Comparison of ENCODE assay signal across 8 cellular contexts in the genomic region with DNA sequence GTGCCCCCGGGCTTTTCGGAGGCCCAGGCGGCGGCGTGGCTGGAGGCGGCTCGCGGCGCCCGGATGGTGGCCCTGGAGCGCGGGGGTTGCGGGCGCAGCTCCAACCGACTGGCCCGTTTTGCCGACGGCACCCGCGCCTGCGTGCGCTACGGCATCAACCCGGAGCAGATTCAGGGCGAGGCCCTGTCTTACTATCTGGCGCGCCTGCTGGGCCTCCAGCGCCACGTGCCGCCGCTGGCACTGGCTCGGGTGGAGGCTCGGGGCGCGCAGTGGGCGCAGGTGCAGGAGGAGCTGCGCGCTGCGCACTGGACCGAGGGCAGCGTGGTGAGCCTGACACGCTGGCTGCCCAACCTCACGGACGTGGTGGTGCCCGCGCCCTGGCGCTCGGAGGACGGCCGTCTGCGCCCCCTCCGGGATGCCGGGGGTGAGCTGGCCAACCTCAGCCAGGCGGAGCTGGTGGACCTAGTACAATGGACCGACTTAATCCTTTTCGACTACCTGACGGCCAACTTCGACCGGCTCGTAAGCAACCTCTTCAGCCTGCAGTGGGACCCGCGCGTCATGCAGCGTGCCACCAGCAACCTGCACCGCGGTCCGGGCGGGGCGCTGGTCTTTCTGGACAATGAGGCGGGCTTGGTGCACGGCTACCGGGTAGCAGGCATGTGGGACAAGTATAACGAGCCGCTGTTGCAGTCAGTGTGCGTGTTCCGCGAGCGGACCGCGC. TPM values are rescaled to one million over a fixed set of nuclear protein-coding genes. Genes with fewer than 3 reads are reported as not detected.
DNase-seq lines count a peak whose midpoint lies in the region; ATAC-seq and TF ChIP-seq lines count a peak whose summit lies in the region.

No MANE protein-coding gene starts in this region.

- peak; percentile 57 for DNase-seq in ELR (ENCODE audit: low read depth)
- peak; percentile 54 for DNase-seq in WTC11 (ENCODE audit: low spot score)
- peak; percentile 46 to 61 for DNase-seq in fibroblast of lung (ENCODE audit: low read depth in 2 of 2)
- DNase-seq in nephron progenitor cell = peak; percentile 57
- no peak for DNase-seq in ureter (ENCODE audit: low spot score)
- no peak for DNase-seq in NCI-H524 treated with DMSO at 0.1 percent for 48 hours (lab: John Stamatoyannopoulos, UW)

- H3K4me1 Mint-ChIP-seq in WTC11 (peaks cover 47% of the 10 kb centered on the region), nephron progenitor cell (peaks cover 61% of the 10 kb centered on the region)

- H4K20me1 ChIP-seq in fibroblast of lung (ENCODE audit: control insufficient read depth, extremely low read depth, insufficient read depth, low read length) = no peaks in the 10 kb centered on the region

- CTCF ChIA-PET in WTC11 (lab: Charles Lee) = interaction anchor here (0.6 to 3.5 kb wide), 7 partner anchors 181 to 647 kb away, joined by 3 to 55 read pairs (median 7); no protein-coding TSS in a partner anchor

- 0 out of 2 replicates have a peak, but pooled peaks cover 3% of the 10 kb centered on the region for H3K9me3 Mint-ChIP-seq in WTC11
- H3K9me3 Mint-ChIP-seq in nephron progenitor cell = no peaks in the 10 kb centered on the region

- H3K27ac ChIP-seq in HUES48 (ENCODE audit: low read depth, low read length) = peak overlapping the region; percentile 30
- peak overlapping the region; percentile 66 for H3K27ac ChIP-seq in fibroblast of lung (ENCODE audit: insufficient read depth, low read length)

- H3K4me3 ChIP-seq in HUES48 (ENCODE audit: low read depth, low read length) (peak overlapping the region; percentile 71), fibroblast of lung (replicated peaks in 1 of 4; ENCODE audit: control extremely low read depth in 1 of 4, insufficient read depth in 1 of 4, low read depth in 3 of 4, low read length in 4 of 4) (peak overlapping the region; percentile 47 to 79 (median 71))

- TF ChIP-seq CTCF in WTC11 (IDR thresholded peaks at IDR 0.05) (no peak), fibroblast of lung (conservative IDR thresholded peaks at IDR 0.05 in 1 of 2, IDR thresholded peaks at IDR 0.05 in 1 of 2; ENCODE audit: low read depth in 1 of 2, low read length in 2 of 2) (no peak), nephron progenitor cell (IDR thresholded peaks at IDR 0.05) (no peak)

- POLR2A ChIA-PET in WTC11 (lab: Charles Lee) = interaction anchor here (1.2 kb wide), 1 partner anchor 640 kb away, joined by 3 read pairs; no protein-coding TSS in a partner anchor

- no peak overlapping the region for H3K27ac Mint-ChIP-seq in WTC11
- H3K27ac Mint-ChIP-seq in nephron progenitor cell = no peak overlapping the region

- H3K4me1 ChIP-seq in HUES48 (ENCODE audit: control insufficient read depth, insufficient read depth, low read length) (peaks cover 30% of the 10 kb centered on the region), fibroblast of lung (ENCODE audit: control insufficient read depth, extremely low read depth, insufficient read depth, low read length) (peaks cover 4% of the 10 kb centered on the region)

- peaks cover 26% of the 10 kb centered on the region for H3K79me2 ChIP-seq in fibroblast of lung (ENCODE audit: control insufficient read depth, insufficient read depth, low read length)

- peak overlapping the region; percentile 39 for H2AFZ ChIP-seq in fibroblast of lung (ENCODE audit: low read length)

- ATAC-seq in GM21381 (IDR thresholded peaks at IDR 0.05; ENCODE audit: unreplicated experiment) = peak; percentile 36
- peak; percentile 5 for ATAC-seq in WTC11

- H3K9ac ChIP-seq in HUES48 (ENCODE audit: low read depth, low read length) = peak overlapping the region; percentile 66
- H3K9ac ChIP-seq in fibroblast of lung (ENCODE audit: insufficient read depth, low read length) = peak overlapping the region; percentile 77

- peaks cover 43% of the 10 kb centered on the region for H3K27me3 Mint-ChIP-seq in WTC11 (ENCODE audit: low read depth)
- H3K27me3 Mint-ChIP-seq in nephron progenitor cell (ENCODE audit: low read depth, poor library complexity) = no peaks in the 10 kb centered on the region

- H3K9me3 ChIP-seq in HUES48 (ENCODE audit: control insufficient read depth, insufficient read depth, low read length) (no peaks in the 10 kb centered on the region), fibroblast of lung (ENCODE audit: control insufficient read depth, insufficient read depth, low read depth, low read length) (no peaks in the 10 kb centered on the region)

- H3K4me3 Mint-ChIP-seq in WTC11 (peak overlapping the region; percentile 71), nephron progenitor cell (peak overlapping the region; percentile 87)

- 0 out of 2 replicates have a peak, but pooled peaks cover 3% of the 10 kb centered on the region for H3K36me3 Mint-ChIP-seq in WTC11
- H3K36me3 Mint-ChIP-seq in nephron progenitor cell (ENCODE audit: low read depth) = no peaks in the 10 kb centered on the region

- peak overlapping the region; percentile 92 for H3K4me2 ChIP-seq in fibroblast of lung (ENCODE audit: extremely low read depth, insufficient read depth, low read length)

- H3K36me3 ChIP-seq in HUES48 (ENCODE audit: control insufficient read depth, insufficient read depth, low read length) (no peaks in the 10 kb centered on the region), fibroblast of lung (ENCODE audit: control insufficient read depth, insufficient read depth, low read length) (no peaks in the 10 kb centered on the region)

- H3K27me3 ChIP-seq in HUES48 (ENCODE audit: control insufficient read depth, insufficient read depth, low read length) (peaks cover 44% of the 10 kb centered on the region), fibroblast of lung (ENCODE audit: control insufficient read depth, insufficient read depth, low read length) (no peaks in the 10 kb centered on the region)

TF ChIP-seq in WTC11, 78 proteins besides CTCF, POLR2A, EP300 and RAD21 (continues in another document):
- TF ChIP-seq ZNF232 (CRISPR knock-in tag; IDR thresholded peaks at IDR 0.05) = no peak
- TF ChIP-seq, protein P1, sequence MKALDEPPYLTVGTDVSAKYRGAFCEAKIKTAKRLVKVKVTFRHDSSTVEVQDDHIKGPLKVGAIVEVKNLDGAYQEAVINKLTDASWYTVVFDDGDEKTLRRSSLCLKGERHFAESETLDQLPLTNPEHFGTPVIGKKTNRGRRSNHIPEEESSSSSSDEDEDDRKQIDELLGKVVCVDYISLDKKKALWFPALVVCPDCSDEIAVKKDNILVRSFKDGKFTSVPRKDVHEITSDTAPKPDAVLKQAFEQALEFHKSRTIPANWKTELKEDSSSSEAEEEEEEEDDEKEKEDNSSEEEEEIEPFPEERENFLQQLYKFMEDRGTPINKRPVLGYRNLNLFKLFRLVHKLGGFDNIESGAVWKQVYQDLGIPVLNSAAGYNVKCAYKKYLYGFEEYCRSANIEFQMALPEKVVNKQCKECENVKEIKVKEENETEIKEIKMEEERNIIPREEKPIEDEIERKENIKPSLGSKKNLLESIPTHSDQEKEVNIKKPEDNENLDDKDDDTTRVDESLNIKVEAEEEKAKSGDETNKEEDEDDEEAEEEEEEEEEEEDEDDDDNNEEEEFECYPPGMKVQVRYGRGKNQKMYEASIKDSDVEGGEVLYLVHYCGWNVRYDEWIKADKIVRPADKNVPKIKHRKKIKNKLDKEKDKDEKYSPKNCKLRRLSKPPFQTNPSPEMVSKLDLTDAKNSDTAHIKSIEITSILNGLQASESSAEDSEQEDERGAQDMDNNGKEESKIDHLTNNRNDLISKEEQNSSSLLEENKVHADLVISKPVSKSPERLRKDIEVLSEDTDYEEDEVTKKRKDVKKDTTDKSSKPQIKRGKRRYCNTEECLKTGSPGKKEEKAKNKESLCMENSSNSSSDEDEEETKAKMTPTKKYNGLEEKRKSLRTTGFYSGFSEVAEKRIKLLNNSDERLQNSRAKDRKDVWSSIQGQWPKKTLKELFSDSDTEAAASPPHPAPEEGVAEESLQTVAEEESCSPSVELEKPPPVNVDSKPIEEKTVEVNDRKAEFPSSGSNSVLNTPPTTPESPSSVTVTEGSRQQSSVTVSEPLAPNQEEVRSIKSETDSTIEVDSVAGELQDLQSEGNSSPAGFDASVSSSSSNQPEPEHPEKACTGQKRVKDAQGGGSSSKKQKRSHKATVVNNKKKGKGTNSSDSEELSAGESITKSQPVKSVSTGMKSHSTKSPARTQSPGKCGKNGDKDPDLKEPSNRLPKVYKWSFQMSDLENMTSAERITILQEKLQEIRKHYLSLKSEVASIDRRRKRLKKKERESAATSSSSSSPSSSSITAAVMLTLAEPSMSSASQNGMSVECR (CRISPR knock-in tag; IDR thresholded peaks at IDR 0.05; ENCODE audit: borderline replicate concordance) = peak; percentile 89
- TF ChIP-seq ZNF671 (CRISPR knock-in tag; IDR thresholded peaks at IDR 0.05) = no peak

RNA-seq across cellular contexts. Expression of a gene that starts 0.9 kb away (rescaled TPM):
- total RNA-seq in WTC11 (2021) (8.3 to 12.0 TPM (median 11.0 TPM) in 3 replicates), fibroblast of lung (8.7 and 10.4 TPM in 2 replicates), ureter (13.4 TPM)
- 4.2 and 7.1 TPM in 2 replicates for polyA plus RNA-seq in fibroblast of lung
- 16.1 and 24.1 TPM in 2 replicates for polyA plus RNA-seq in fibroblast of lung (2012)
- polyA minus RNA-seq in fibroblast of lung (ENCODE audit: low replicate concordance) = 4.9 and 12.0 TPM in 2 replicates

RNA-seq across cellular contexts. Expression of a gene that starts 43.4 kb away (rescaled TPM):
- 27.4 to 32.9 TPM (median 29.1 TPM) in 3 replicates for total RNA-seq in WTC11 (2021)
- total RNA-seq in fibroblast of lung = 10.4 and 13.1 TPM in 2 replicates
- 65.7 and 78.3 TPM in 2 replicates for polyA plus RNA-seq in fibroblast of lung
- polyA plus RNA-seq in fibroblast of lung (2012) = 41.7 and 48.9 TPM in 2 replicates
- 77.7 and 89.7 TPM in 2 replicates for polyA minus RNA-seq in fibroblast of lung (ENCODE audit: low replicate concordance)
- total RNA-seq in ureter = 93.6 TPM

Comparison
In these comparisons a context has a peak if more than half of its experiments do, and no peak if none do; other contexts are left out.
1. DNase-seq: peak in ELR (single experiment), WTC11 (single experiment), fibroblast of lung (2 of 2) and nephron progenitor cell (single experiment); none in ureter (single experiment) and NCI-H524 treated with DMSO at 0.1 percent for 48 hours (single experiment).